8 cellular contexts compared by ENCODE assay signal in genomic region chr17:44503080-44503842, GRCh38. TPM values are rescaled to one million over a fixed set of nuclear protein-coding genes. Genes with fewer than 3 reads are reported as not detected.
DNase-seq lines count a peak whose midpoint lies in the region; ATAC-seq and TF ChIP-seq lines count a peak whose summit lies in the region.

Gene GPATCH8 (minus strand): TSS chr17:44503406. CDS start chr17:44503370, 36 bp downstream.

- no peak for TF ChIP-seq CTCF in omental fat pad (IDR thresholded peaks at IDR 0.05)

- no peaks in the 10 kb centered on the region for H3K9me3 Mint-ChIP-seq in activated naive CD4-positive, alpha-beta T cell treated with anti-CD3 and anti-CD28 coated beads, Interleukin-2, amount 50 U/mL, for 24 hours

- DNase-seq in NCI-H1092 treated with DMSO at 0.1 percent for 48 hours (lab: John Stamatoyannopoulos, UW) (peak; percentile 94), glomerular endothelial cell (ENCODE audit: extremely low read depth, low read depth, low spot score) (peak; percentile 34), omental fat pad (ENCODE audit: low spot score) (peak; percentile 65)

- ATAC-seq in HG02610 (IDR thresholded peaks at IDR 0.05; ENCODE audit: unreplicated experiment) (peak; percentile 85), SK-N-SH treated with all-trans-retinoic acid at 6 μM for 48 hours (peak; percentile 95), omental fat pad (ENCODE audit: low FRiP score) (peak; percentile 98)

- peak within 1 kb of the TSS; percentile 79 for H3K4me3 ChIP-seq in GM08714 (ENCODE audit: low read length)

- H3K4me3 Mint-ChIP-seq in activated naive CD4-positive, alpha-beta T cell treated with anti-CD3 and anti-CD28 coated beads, Interleukin-2, amount 50 U/mL, for 24 hours: peak within 1 kb of the TSS; percentile 99

- peak within 1 kb of the TSS; percentile 78 for H3K27ac ChIP-seq in temporal lobe (ENCODE audit: low read depth, low read length)

- peaks cover 4% of the 10 kb centered on the region for H3K36me3 Mint-ChIP-seq in activated naive CD4-positive, alpha-beta T cell treated with anti-CD3 and anti-CD28 coated beads, Interleukin-2, amount 50 U/mL, for 24 hours

- H3K27ac Mint-ChIP-seq in activated naive CD4-positive, alpha-beta T cell treated with anti-CD3 and anti-CD28 coated beads, Interleukin-2, amount 50 U/mL, for 24 hours: peak within 1 kb of the TSS; percentile 96

- H3K27me3 Mint-ChIP-seq in activated naive CD4-positive, alpha-beta T cell treated with anti-CD3 and anti-CD28 coated beads, Interleukin-2, amount 50 U/mL, for 24 hours: no peaks in the 10 kb centered on the region

- H3K4me1 Mint-ChIP-seq in activated naive CD4-positive, alpha-beta T cell treated with anti-CD3 and anti-CD28 coated beads, Interleukin-2, amount 50 U/mL, for 24 hours: peaks cover 40% of the 10 kb centered on the region

TF ChIP-seq in SK-N-SH treated with all-trans-retinoic acid at 6 μM for 48 hours, 23 proteins besides CTCF, POLR2A, EP300 and RAD21:
- no peak for TF ChIP-seq BACH2 (CRISPR knock-in tag; IDR thresholded peaks at IDR 0.05; ENCODE audit: borderline replicate concordance)
- no peak for TF ChIP-seq CSRNP3 (CRISPR knock-in tag; IDR thresholded peaks at IDR 0.05)
- no peak for TF ChIP-seq ZNF8 (CRISPR knock-in tag; IDR thresholded peaks at IDR 0.05)
- TF ChIP-seq ZFP3 (CRISPR knock-in tag; IDR thresholded peaks at IDR 0.05): no peak
- no peak for TF ChIP-seq ZNF70 (CRISPR knock-in tag; IDR thresholded peaks at IDR 0.05)
- no peak for TF ChIP-seq PPARA (CRISPR knock-in tag; IDR thresholded peaks at IDR 0.05; ENCODE audit: borderline replicate concordance)
- TF ChIP-seq SNAI2 (CRISPR knock-in tag; IDR thresholded peaks at IDR 0.05): no peak
- no peak for TF ChIP-seq ESRRG (CRISPR knock-in tag; IDR thresholded peaks at IDR 0.05)
- no peak for TF ChIP-seq ZNF565 (CRISPR knock-in tag; conservative IDR thresholded peaks at IDR 0.05; ENCODE audit: low read depth)
- TF ChIP-seq ZC3H10 (CRISPR knock-in tag; IDR thresholded peaks at IDR 0.05): no peak
- no peak for TF ChIP-seq TSHZ2 (CRISPR knock-in tag; IDR thresholded peaks at IDR 0.05)
- TF ChIP-seq TCF4 (CRISPR knock-in tag; IDR thresholded peaks at IDR 0.05; ENCODE audit: borderline replicate concordance): no peak
- TF ChIP-seq CSDC2 (CRISPR knock-in tag; IDR thresholded peaks at IDR 0.05): no peak
- no peak for TF ChIP-seq RARB (CRISPR knock-in tag; IDR thresholded peaks at IDR 0.05)
- no peak for TF ChIP-seq GLIS3 (CRISPR knock-in tag; IDR thresholded peaks at IDR 0.05)
- TF ChIP-seq ARNTL (CRISPR knock-in tag; IDR thresholded peaks at IDR 0.05; ENCODE audit: borderline replicate concordance, low read depth): no peak

RNA-seq across cellular contexts. Expression of gene GPATCH8, which starts in this region (rescaled TPM):
- total RNA-seq in glomerular endothelial cell: 20.6 and 26.4 TPM in 2 replicates
- 10 to 100 TPM; 25.7 to 58.5 (median 34.6) TPM for total RNA-seq in omental fat pad
- total RNA-seq in temporal lobe: 25.3 TPM

Comparison
In these comparisons a context has a peak if more than half of its experiments do, and no peak if none do; other contexts are left out.
1. Peak in every context shown above with its lines: DNase-seq, ATAC-seq, H3K4me3 ChIP-seq and H3K27ac ChIP-seq.
2. DNase-seq: peak in every context shown above with its lines; median percentile 94 in NCI-H1092 treated with DMSO at 0.1 percent for 48 hours; 65 in omental fat pad; 34 in glomerular endothelial cell.